Comparison of ENCODE assay signal across 10 cellular contexts in the genomic region with DNA sequence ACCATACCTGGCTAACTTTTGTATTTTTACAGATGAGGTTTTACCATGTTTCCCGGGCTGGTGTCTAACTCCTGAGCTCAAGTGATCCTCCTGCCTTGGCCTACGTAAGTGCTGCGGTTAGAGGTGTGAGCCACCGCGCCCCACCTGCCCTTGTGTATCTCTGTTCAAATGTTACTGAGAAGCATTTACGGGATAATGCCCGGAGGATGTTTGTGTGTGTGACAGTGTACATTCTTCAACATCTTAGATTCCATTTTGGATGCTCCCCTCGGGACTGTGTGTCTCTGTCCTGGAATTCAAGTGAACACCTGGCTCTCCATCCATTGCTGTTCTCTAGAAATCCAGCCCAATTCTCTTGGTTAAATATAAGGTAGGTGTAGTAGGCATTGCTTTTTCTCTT.
"Had no signal": no experiment of that assay in that cellular context is flagged by ENCODE, and none has a peak within 500 bp of the region (broad histone marks: within the 10 kb centered on the region; RNA-seq: fewer than 3 reads in every experiment).

No MANE protein-coding gene starts in this region.

- DNase-seq: GM23248, HFFc6, KBM-7 had no signal

- H2AFZ ChIP-seq: GM23248 had no signal

- H3K27me3 Mint-ChIP-seq: IgD-negative memory B cell had no signal

- H3K27ac Mint-ChIP-seq: HFFc6, IgD-negative memory B cell had no signal

- H3K27ac ChIP-seq: GM23248, HL-60 had no signal

- H3K9me3 ChIP-seq: HAP-1 had no signal

- H3K36me3 ChIP-seq: HAP-1 had no signal

- ATAC-seq: HCT116, HepG2 had no signal

- H3K4me1 ChIP-seq: HAP-1 had no signal

- FAIRE-seq: H1, H54, HepG2 had no signal

- H3K9ac ChIP-seq: GM23248 had no signal

- H3K4me3 Mint-ChIP-seq: HFFc6 had no signal

- H3K36me3 Mint-ChIP-seq: IgD-negative memory B cell had no signal

- H3K4me3 ChIP-seq: GM23248, HAP-1 had no signal

- H3K4me1 Mint-ChIP-seq: IgD-negative memory B cell had no signal
